14 cellular contexts compared by ENCODE assay signal in the genomic region with DNA sequence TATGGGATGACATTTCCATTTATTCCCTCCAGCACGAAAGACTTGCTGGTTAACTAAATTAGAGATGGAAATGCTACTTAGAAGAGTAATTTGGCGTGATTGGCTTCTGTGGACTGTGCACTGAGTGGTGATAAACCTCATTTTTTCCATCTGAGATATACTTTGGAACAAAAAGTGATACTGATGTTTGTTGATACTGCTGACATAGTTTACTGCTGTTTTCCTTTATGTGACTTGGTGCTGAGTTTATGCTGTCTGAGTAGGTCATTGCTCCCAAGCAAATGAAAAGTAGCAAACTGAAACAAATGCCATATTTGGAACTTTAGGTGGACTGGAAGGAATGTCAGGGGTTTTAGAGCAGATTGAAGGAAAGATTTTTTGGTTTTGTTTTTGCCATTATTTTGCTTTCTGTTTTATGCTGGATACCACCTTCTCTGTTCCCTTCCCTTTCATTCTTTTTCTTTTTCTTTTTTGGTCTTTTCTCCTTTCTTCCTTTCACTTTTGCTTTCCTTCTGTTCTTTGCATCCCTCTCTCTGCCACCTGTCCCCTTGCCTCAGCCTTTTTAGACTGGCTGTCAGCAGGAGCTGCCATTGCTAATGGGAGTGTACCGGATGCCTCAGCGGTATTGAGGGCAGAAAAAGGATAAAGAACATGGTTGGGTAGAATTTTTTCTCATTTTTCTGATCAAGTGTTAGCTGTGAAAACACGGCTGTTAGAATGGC. TPM values are rescaled to one million over a fixed set of nuclear protein-coding genes. Genes with fewer than 3 reads are reported as not detected.
DNase-seq lines count a peak whose midpoint lies in the region; TF ChIP-seq lines count a peak whose summit lies in the region.
"Had no signal": no experiment of that assay in that cellular context is flagged by ENCODE, and none has a peak within 500 bp of the region (broad histone marks: within the 10 kb centered on the region; RNA-seq: fewer than 3 reads in every experiment).

No MANE protein-coding gene starts in this region.

- intact Hi-C loops in activated CD4-positive, alpha-beta T cell treated with anti-CD3 and anti-CD28 coated beads, Interleukin-2, amount 10 ng/mL, durations not matched to agents 24 days and 14 days (cut with micrococcal nuclease), result loop anchor here (2.0 kb wide), 1 partner anchor 23 kb away; no protein-coding TSS in a partner anchor

- H3K9me3 ChIP-seq in skeletal muscle tissue (ENCODE audit: control insufficient read depth in 3 of 3, low read length in 3 of 3) (no peaks in the 10 kb centered on the region), neuronal stem cell (replicated peaks in 1 of 2; ENCODE audit: control insufficient read depth in 2 of 2, insufficient read depth in 1 of 2, low read depth in 1 of 2, low read length in 2 of 2) (no peaks in the 10 kb centered on the region)

- no peak overlapping the region for H2BK5ac ChIP-seq in neuronal stem cell (ENCODE audit: low read length)

- H4K8ac ChIP-seq in neuronal stem cell (ENCODE audit: low read depth, low read length), result no peak overlapping the region

- H3K36me3 Mint-ChIP-seq in activated CD4-positive, alpha-beta T cell treated with anti-CD3 and anti-CD28 coated beads, Interleukin-2, amount 10 ng/mL, durations not matched to agents 24 days and 14 days (ENCODE audit: low read depth), result peaks cover 3% of the 10 kb centered on the region

- no CpG with 5 or more reads among the region's 5 CpGs for WGBS in neuronal stem cell (ENCODE audit: extremely low coverage in 2 of 2, insufficient read length in 2 of 2, insufficient replicate concordance in 1 of 2), 2 donors

- DNase-seq in activated CD4-positive, alpha-beta T cell treated with anti-CD3 and anti-CD28 coated beads, Interleukin-2, amount 10 ng/mL, durations not matched to agents 24 days and 14 days, result no peak
- no peak for DNase-seq in activated CD4-positive, alpha-beta T cell treated with anti-CD3 and anti-CD28 coated beads, Interleukin-2, amount 50 U/mL, for 4 hours
- DNase-seq in OCI-M1 (lab: John Stamatoyannopoulos, UW) (peak; percentile 25), choroid plexus epithelial cell (ENCODE audit: low read depth) (peak; percentile 26), NCI-H1694 treated with DMSO at 0.1 percent for 48 hours (lab: John Stamatoyannopoulos, UW) (no peak), neuronal stem cell (ENCODE audit: low spot score) (no peak), globus pallidus (ENCODE audit: low spot score) (no peak)
- DNase-seq: ACHN; activated CD4-positive, alpha-beta T cell treated with anti-CD3 and anti-CD28 coated beads for 4 hours; activated naive CD4-positive, alpha-beta T cell treated with Interleukin-2 at 50 U/mL for 16 hours; nucleus accumbens; stimulated activated CD4-positive, alpha-beta T cell treated with anti-CD3 and anti-CD28 coated beads, Interleukin-12 subunit alpha, Interleukin-12 subunit beta, amount 100 ng/mL, for 4 hours had no signal

- no peak overlapping the region for H3K9ac ChIP-seq in skeletal muscle tissue (ENCODE audit: low read depth in 1 of 3, low read length in 3 of 3)
- no peak overlapping the region for H3K9ac ChIP-seq in neuronal stem cell (ENCODE audit: low read depth, low read length, poor library complexity)

- no peak overlapping the region for H2AFZ ChIP-seq in neuronal stem cell (ENCODE audit: low read length)

- H3K4me3 ChIP-seq in choroid plexus epithelial cell (ENCODE audit: low read depth, low read length), result no peak overlapping the region
- H3K4me3 ChIP-seq in skeletal muscle tissue (ENCODE audit: low read length in 3 of 3), result no peak overlapping the region
- H3K4me3 ChIP-seq in neuronal stem cell (ENCODE audit: low read length in 2 of 2), result no peak overlapping the region

- H3K4me1 ChIP-seq in skeletal muscle tissue (ENCODE audit: control insufficient read depth in 3 of 3, insufficient read depth in 3 of 3, low read length in 3 of 3) (peaks cover 3 to 6% (median 4%) of the 10 kb centered on the region in 3 donors), neuronal stem cell (ENCODE audit: control insufficient read depth in 2 of 2, insufficient read depth in 1 of 2, low read depth in 1 of 2, low read length in 2 of 2) (peaks cover 0 to 5% of the 10 kb centered on the region in 2 donors)

- H3K27ac Mint-ChIP-seq in activated CD4-positive, alpha-beta T cell treated with anti-CD3 and anti-CD28 coated beads, Interleukin-2, amount 10 ng/mL, durations not matched to agents 24 days and 14 days, result peak overlapping the region; percentile 49
- H3K27ac Mint-ChIP-seq: memory B cell had no signal

- no peak overlapping the region for H2BK15ac ChIP-seq in neuronal stem cell (ENCODE audit: low read length)

- no peak overlapping the region for H3K18ac ChIP-seq in neuronal stem cell (ENCODE audit: low read length)

- H3K79me1 ChIP-seq in neuronal stem cell (ENCODE audit: low read depth, low read length), result no peaks in the 10 kb centered on the region

- H2BK120ac ChIP-seq in neuronal stem cell (ENCODE audit: low read depth, low read length), result no peak overlapping the region

- H3K36me3 ChIP-seq in skeletal muscle tissue (ENCODE audit: control insufficient read depth in 3 of 3, insufficient read depth in 3 of 3, low read length in 3 of 3) (no peaks in the 10 kb centered on the region), neuronal stem cell (replicated peaks in 1 of 2; ENCODE audit: control insufficient read depth in 2 of 2, insufficient read depth in 2 of 2, low read length in 2 of 2) (peaks cover 2 to 4% of the 10 kb centered on the region in 2 donors)

- no peak overlapping the region for H2BK12ac ChIP-seq in neuronal stem cell (ENCODE audit: low read length)

- H3K27me3 ChIP-seq in skeletal muscle tissue (ENCODE audit: control insufficient read depth in 3 of 3, insufficient read depth in 3 of 3, low read length in 3 of 3), result no peaks in the 10 kb centered on the region
- no peaks in the 10 kb centered on the region for H3K27me3 ChIP-seq in neuronal stem cell (ENCODE audit: control insufficient read depth in 3 of 3, insufficient read depth in 3 of 3, low read depth in 1 of 3, low read length in 3 of 3)

- H3K14ac ChIP-seq in neuronal stem cell (ENCODE audit: low read length), result no peak overlapping the region

- no peaks in the 10 kb centered on the region for H3K9me3 Mint-ChIP-seq in activated CD4-positive, alpha-beta T cell treated with anti-CD3 and anti-CD28 coated beads, Interleukin-2, amount 10 ng/mL, durations not matched to agents 24 days and 14 days
- H3K9me3 Mint-ChIP-seq: memory B cell had no signal

- H3K4me2 ChIP-seq in neuronal stem cell (ENCODE audit: insufficient read depth, low read length, poor library complexity, severe bottlenecking), result no peak overlapping the region

- no peak for TF ChIP-seq CTCF in choroid plexus epithelial cell (conservative IDR thresholded peaks at IDR 0.05; ENCODE audit: low read depth, low read length)

- peak overlapping the region; percentile 59 for H3K4me3 Mint-ChIP-seq in activated CD4-positive, alpha-beta T cell treated with anti-CD3 and anti-CD28 coated beads, Interleukin-2, amount 10 ng/mL, durations not matched to agents 24 days and 14 days
- H3K4me3 Mint-ChIP-seq: memory B cell had no signal

- H3K23ac ChIP-seq in neuronal stem cell (ENCODE audit: low read depth, low read length, poor library complexity), result no peak overlapping the region

- H3K27me3 Mint-ChIP-seq in activated CD4-positive, alpha-beta T cell treated with anti-CD3 and anti-CD28 coated beads, Interleukin-2, amount 10 ng/mL, durations not matched to agents 24 days and 14 days, result no peaks in the 10 kb centered on the region
- H3K27me3 Mint-ChIP-seq: memory B cell had no signal

- no peak overlapping the region for H4K91ac ChIP-seq in neuronal stem cell (ENCODE audit: low read depth, low read length, poor library complexity)

- no peak overlapping the region for H3K4ac ChIP-seq in neuronal stem cell (ENCODE audit: low read length)

- H2AK5ac ChIP-seq in neuronal stem cell (ENCODE audit: low read depth, low read length), result no peak overlapping the region

- peaks cover 21% of the 10 kb centered on the region for H3K4me1 Mint-ChIP-seq in activated CD4-positive, alpha-beta T cell treated with anti-CD3 and anti-CD28 coated beads, Interleukin-2, amount 10 ng/mL, durations not matched to agents 24 days and 14 days

- peak overlapping the region; percentile 6 for H3K27ac ChIP-seq in skeletal muscle tissue (ENCODE audit: low read depth, low read length)
- H3K27ac ChIP-seq in neuronal stem cell (replicated peaks; ENCODE audit: low read length), result no peak overlapping the region

RNA-seq across cellular contexts. Expression of gene NUP93, which starts 41.8 kb away (rescaled TPM):
- total RNA-seq in activated CD4-positive, alpha-beta T cell treated with anti-CD3 and anti-CD28 coated beads, Interleukin-2, amount 10 ng/mL, durations not matched to agents 24 days and 14 days, result 162 and 168 TPM in 2 replicates
- total RNA-seq in skeletal muscle tissue, result 54.8 TPM
- 95.7 TPM for polyA plus RNA-seq in neuronal stem cell (2013, experiment 1 of 2)
- 93.0 TPM for polyA plus RNA-seq in neuronal stem cell (2013, experiment 2 of 2)

Comparison
In these comparisons a context has a peak if more than half of its experiments do, and no peak if none do; other contexts are left out.
1. DNase-seq: peak in OCI-M1 (single experiment) and choroid plexus epithelial cell (single experiment); none in activated CD4-positive, alpha-beta T cell treated with anti-CD3 and anti-CD28 coated beads, Interleukin-2, amount 10 ng/mL, durations not matched to agents 24 days and 14 days (single experiment), activated CD4-positive, alpha-beta T cell treated with anti-CD3 and anti-CD28 coated beads, Interleukin-2, amount 50 U/mL, for 4 hours (0 of 2), NCI-H1694 treated with DMSO at 0.1 percent for 48 hours (single experiment), neuronal stem cell (single experiment) and globus pallidus (single experiment).